4 cellular contexts compared by ENCODE assay signal in the genomic region with DNA sequence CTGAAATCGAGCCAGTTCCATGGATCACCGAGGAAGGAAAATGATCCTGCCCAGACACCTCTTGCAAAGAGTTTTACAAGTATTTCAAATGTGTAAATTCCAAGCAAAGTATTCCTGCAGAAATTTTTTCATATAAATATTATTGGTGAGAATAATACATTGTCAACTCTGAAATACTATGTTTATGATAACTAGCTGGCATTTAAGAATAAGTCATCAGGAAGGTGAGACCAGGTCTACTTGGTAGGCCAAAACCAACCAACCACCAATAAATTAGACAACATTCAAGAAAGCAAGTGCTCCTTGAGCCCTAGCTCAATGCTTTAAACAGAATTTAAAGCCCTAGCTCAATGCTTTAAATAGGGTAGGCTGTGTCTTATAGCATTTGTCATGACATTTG. TPM values are rescaled to one million over a fixed set of nuclear protein-coding genes. Genes with fewer than 3 reads are reported as not detected.
"Had no signal": no experiment of that assay in that cellular context is flagged by ENCODE, and none has a peak within 500 bp of the region (broad histone marks: within the 10 kb centered on the region; RNA-seq: fewer than 3 reads in every experiment).

No MANE protein-coding gene starts in this region.

- H3K4me3 ChIP-seq: GM12878 had no signal

- DNase-seq: GDM1, GF-D8 had no signal

RNA-seq across cellular contexts. Expression of gene SCN7A, which starts 21.7 kb away (rescaled TPM):
- total RNA-seq: G401 had no signal
- polyA plus RNA-seq: GM12878 had no signal
